Comparison of ENCODE assay signal across 8 cellular contexts in the genomic region with DNA sequence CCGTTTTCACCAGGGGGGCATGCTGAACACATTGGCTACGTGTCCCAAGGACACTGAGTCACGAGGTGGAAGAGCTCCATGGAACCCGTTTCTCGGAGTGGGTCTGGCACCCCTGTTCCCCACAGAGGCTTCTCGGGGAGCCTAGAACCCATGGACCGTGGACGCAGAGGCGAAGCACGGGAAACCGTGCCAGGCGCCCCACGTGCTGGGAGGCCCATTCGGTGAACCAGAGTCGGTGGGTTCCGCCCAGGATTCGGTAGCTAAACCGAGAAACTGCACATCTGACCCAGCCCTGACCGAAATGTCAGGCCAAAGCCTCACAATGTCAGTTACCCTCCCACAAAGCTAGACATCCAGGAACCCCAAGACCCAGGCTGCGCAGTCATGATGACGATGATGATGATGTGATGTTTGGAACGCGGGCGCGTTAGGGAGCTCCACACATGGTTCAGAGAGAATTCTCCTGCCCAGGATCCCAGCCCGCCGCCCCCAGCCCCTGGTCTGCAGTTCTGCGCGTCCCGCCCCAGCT. TPM values are rescaled to one million over a fixed set of nuclear protein-coding genes. Genes with fewer than 3 reads are reported as not detected.
DNase-seq lines count a peak whose midpoint lies in the region; ATAC-seq, FAIRE-seq and TF ChIP-seq lines count a peak whose summit lies in the region.

No MANE protein-coding gene starts in this region.

- peak overlapping the region; percentile 34 for H4K91ac ChIP-seq in trophoblast cell (ENCODE audit: low read depth, low read length)

- H3K4me1 Mint-ChIP-seq in activated T-helper 17 cell treated with anti-CD3 and anti-CD28 coated beads, Interleukin-2, amount 50 U/mL, for 72 hours = peaks cover 30% of the 10 kb centered on the region

- peak overlapping the region; percentile 9 for H2AFZ ChIP-seq in trophoblast cell (ENCODE audit: insufficient read depth, low read length, poor library complexity)

- peak overlapping the region; percentile 9 for H3K27ac ChIP-seq in trophoblast cell (ENCODE audit: low read depth, low read length)

- H3K9me3 Mint-ChIP-seq in activated T-helper 17 cell treated with anti-CD3 and anti-CD28 coated beads, Interleukin-2, amount 50 U/mL, for 72 hours = no peaks in the 10 kb centered on the region

- DNase-seq in AG04449 (ENCODE audit: low read depth, low spot score) (no peak), HT-29 (ENCODE audit: low spot score) (peak; percentile 76), Right ventricle myocardium inferior (ENCODE audit: missing footprints) (peak; percentile 78), trophoblast cell (no peak), H54 (ENCODE audit: insufficient read length, low spot score) (no peak), SW480 (ENCODE audit: low spot score) (no peak)

- H2AK5ac ChIP-seq in trophoblast cell (ENCODE audit: low read length) = no peak overlapping the region

- peaks cover 3% of the 10 kb centered on the region for H3K79me1 ChIP-seq in trophoblast cell (ENCODE audit: low read length)

- no peaks in the 10 kb centered on the region for H3K79me2 ChIP-seq in trophoblast cell (ENCODE audit: control insufficient read depth, insufficient read depth, low read length, poor library complexity)

- TF ChIP-seq CTCF in AG04449 (IDR thresholded peaks at IDR 0.05; ENCODE audit: insufficient read depth, low read length, missing control alignments) = no peak

- H3K4me2 ChIP-seq in trophoblast cell (ENCODE audit: low read length) = peak overlapping the region; percentile 92

- CTCF ChIA-PET in AG04449 (lab: Yijun Ruan, JAX) = interaction anchor here (1.0 to 8.3 kb wide), 8 partner anchors 10 to 432 kb away, joined by 3 to 60 read pairs (median 4); a partner anchor contains a TSS

- FAIRE-seq in H54 (lab: Jason Lieb, UNC) = no peak

- H3K27me3 Mint-ChIP-seq in activated T-helper 17 cell treated with anti-CD3 and anti-CD28 coated beads, Interleukin-2, amount 50 U/mL, for 72 hours = no peaks in the 10 kb centered on the region

- no peak overlapping the region for H3K4ac ChIP-seq in trophoblast cell (ENCODE audit: low read depth, low read length)

- peaks cover 20% of the 10 kb centered on the region in 2 experiments for H3K4me1 ChIP-seq in trophoblast cell (ENCODE audit: control insufficient read depth in 1 of 2, insufficient read depth in 2 of 2, low read length in 2 of 2)

- peak overlapping the region; percentile 38 for H4K12ac ChIP-seq in trophoblast cell (ENCODE audit: low read depth, low read length)

- POLR2A ChIA-PET in AG04449 (lab: Yijun Ruan, JAX) = interaction anchor here (0.6 to 0.8 kb wide), 2 partner anchors 75 to 1368 kb away, joined by 3 read pairs; no protein-coding TSS in a partner anchor

- no peak overlapping the region for H2BK12ac ChIP-seq in trophoblast cell (ENCODE audit: low read length)

- H3K36me3 ChIP-seq in trophoblast cell (ENCODE audit: control insufficient read depth in 1 of 2, insufficient read depth in 2 of 2, low read length in 2 of 2) = no peaks in the 10 kb centered on the region

- no peak for TF ChIP-seq POLR2A in H54 (IDR thresholded peaks at IDR 0.05; ENCODE audit: low read depth, low read length)

- H3K4me3 ChIP-seq in AG04449 (ENCODE audit: low read depth, low read length) (peak overlapping the region; percentile 92), trophoblast cell (ENCODE audit: low read depth, low read length) (peak overlapping the region; percentile 93)

- intact Hi-C loops in Right ventricle myocardium inferior (cut with DNase I) = loop anchor here (1.0 to 2.0 kb wide), 2 partner anchors 25 to 210 kb away; a partner anchor contains a TSS

- H3K23ac ChIP-seq in trophoblast cell (ENCODE audit: low read length) = no peak overlapping the region

- peak overlapping the region; percentile 98 for H3K27ac Mint-ChIP-seq in activated T-helper 17 cell treated with anti-CD3 and anti-CD28 coated beads, Interleukin-2, amount 50 U/mL, for 72 hours

- no peak overlapping the region for H2BK5ac ChIP-seq in trophoblast cell (ENCODE audit: low read depth, low read length, poor library complexity)

- ATAC-seq in GM19351 (IDR thresholded peaks at IDR 0.05; ENCODE audit: unreplicated experiment) (peak; percentile 14), Right ventricle myocardium inferior (peak; percentile 0)
- peak; percentile 55 for ATAC-seq in activated T-helper 17 cell treated with anti-CD3 and anti-CD28 coated beads, Interleukin-2, amount 50 U/mL, for 72 hours (replicated peaks)

- H4K8ac ChIP-seq in trophoblast cell (ENCODE audit: low read depth, low read length) = peak overlapping the region; percentile 27

- H3K27me3 ChIP-seq in trophoblast cell (ENCODE audit: insufficient read depth, low read length) = no peaks in the 10 kb centered on the region

- H3K9ac ChIP-seq in trophoblast cell (ENCODE audit: low read length) = peak overlapping the region; percentile 50

- H3K36me3 Mint-ChIP-seq in activated T-helper 17 cell treated with anti-CD3 and anti-CD28 coated beads, Interleukin-2, amount 50 U/mL, for 72 hours (ENCODE audit: low read depth) = peaks cover 15% of the 10 kb centered on the region

- H3K4me3 Mint-ChIP-seq in activated T-helper 17 cell treated with anti-CD3 and anti-CD28 coated beads, Interleukin-2, amount 50 U/mL, for 72 hours = peak overlapping the region; percentile 75

- WGBS in trophoblast cell (ENCODE audit: extremely low coverage, insufficient coverage, insufficient read length) = no CpG with 5 or more reads among the region's 30 CpGs

- no peaks in the 10 kb centered on the region for H3K9me3 ChIP-seq in trophoblast cell (ENCODE audit: insufficient read depth, low read depth, low read length)

- no peak overlapping the region for H2BK120ac ChIP-seq in trophoblast cell (ENCODE audit: insufficient read depth, low read length, poor library complexity)

- H3K14ac ChIP-seq in trophoblast cell (ENCODE audit: low read length) = peak overlapping the region; percentile 24

- no peak overlapping the region for H3K18ac ChIP-seq in trophoblast cell (ENCODE audit: low read length)

RNA-seq across cellular contexts. Expression of a gene that starts 28.5 kb away (rescaled TPM):
- total RNA-seq in HT-29 (2014; rRNA removed; shearing (Covaris generic)) = 67.7 and 78.8 TPM in 2 replicates
- total RNA-seq in activated T-helper 17 cell treated with anti-CD3 and anti-CD28 coated beads, Interleukin-2, amount 50 U/mL, for 72 hours = not detected
- total RNA-seq in Right ventricle myocardium inferior = 18.2 TPM
- 19.6 and 20.6 TPM in 2 replicates for polyA plus RNA-seq in trophoblast cell (2013)

Comparison
In these comparisons a context has a peak if more than half of its experiments do, and no peak if none do; other contexts are left out.
1. DNase-seq: peak in HT-29 (single experiment) and Right ventricle myocardium inferior (single experiment); none in AG04449 (single experiment), trophoblast cell (0 of 2), H54 (single experiment) and SW480 (single experiment).
2. ATAC-seq: peak in every context shown above with its lines; median percentile 55 in activated T-helper 17 cell treated with anti-CD3 and anti-CD28 coated beads, Interleukin-2, amount 50 U/mL, for 72 hours; 14 in GM19351; 0 in Right ventricle myocardium inferior.
3. RNA of a gene that starts 28.5 kb away (total RNA-seq): 67.7 to 78.8 TPM in HT-29 and 18.2 TPM in Right ventricle myocardium inferior (single experiment); not detected in activated T-helper 17 cell treated with anti-CD3 and anti-CD28 coated beads, Interleukin-2, amount 50 U/mL, for 72 hours; every median in the first group is over 10 times any median in the second.